ENCODE assay signal across 23 cellular contexts in the genomic region with DNA sequence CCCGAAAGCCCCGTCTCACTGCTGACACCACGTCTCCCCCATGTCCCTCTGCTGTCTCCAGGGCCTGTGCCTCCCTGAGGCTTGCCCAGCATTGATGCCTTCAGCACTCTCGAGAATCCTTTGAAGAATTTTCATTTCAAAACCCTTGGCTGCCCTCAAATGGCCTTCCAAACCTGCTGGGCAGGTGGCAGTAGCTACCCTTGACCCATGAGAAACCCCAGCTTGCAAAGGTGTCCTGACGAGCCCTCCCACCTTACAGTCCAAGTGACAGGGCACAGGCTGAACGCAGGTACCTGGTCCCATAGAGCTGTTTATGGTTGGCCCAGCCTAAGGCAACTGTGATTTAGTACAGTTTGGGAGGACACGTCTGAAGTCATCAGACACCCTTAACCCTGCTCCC.
"Had no signal": no experiment of that assay in that cellular context is flagged by ENCODE, and none has a peak within 500 bp of the region (broad histone marks: within the 10 kb centered on the region; RNA-seq: fewer than 3 reads in every experiment).

No MANE protein-coding gene starts in this region.

- ATAC-seq: naive thymus-derived CD4-positive, alpha-beta T cell; natural killer cell; pancreas; psoas muscle; right cardiac atrium; right lobe of liver; stimulated activated effector memory CD8-positive, alpha-beta T cell treated with anti-CD3 and anti-CD28 coated beads, Interleukin-12 subunit alpha, Interleukin-12 subunit beta, amount 100 ng/mL, for 72 hours; stimulated activated naive B cell treated with anti-CD40 and anti-IgM and Interleukin-4, amounts not matched to agents 10 μg/mL and 1 μg/mL and 100 μg/mL, for 72 hours had no signal

- H3K4me1 ChIP-seq: pancreas, psoas muscle, right lobe of liver, sigmoid colon, stomach, thyroid gland, tibial nerve, vagina had no signal

- H3K36me3 ChIP-seq: neutrophil, pancreas, right lobe of liver, sigmoid colon, stomach, thoracic aorta, thyroid gland, tibial nerve, vagina had no signal

- H3K27ac ChIP-seq: neutrophil, pancreas, psoas muscle, right lobe of liver, sigmoid colon, stomach, thoracic aorta, thyroid gland, tibial nerve, vagina had no signal

- DNase-seq: naive thymus-derived CD4-positive, alpha-beta T cell; natural killer cell; nucleus accumbens; pancreas; psoas muscle; right cardiac atrium; sigmoid colon; small intestine; stimulated activated CD4-positive, alpha-beta T cell treated with anti-CD3 and anti-CD28 coated beads, Interleukin-15, amount 100 ng/mL, for 24 hours; stimulated activated CD4-positive, alpha-beta T cell treated with anti-CD3 and anti-CD28 coated beads, Interleukin-2, amount 100 ng/mL, for 24 hours; stimulated activated CD4-positive, alpha-beta T cell treated with anti-CD3 and anti-CD28 coated beads, Interleukin-2, amount 100 ng/mL, for 48 hours; stimulated activated CD4-positive, alpha-beta T cell treated with anti-CD3 and anti-CD28 coated beads, Interleukin-4, amount 100 ng/mL, for 24 hours; stimulated activated naive B cell treated with anti-CD40 and anti-IgM and Interleukin-4, amounts not matched to agents 10 μg/mL and 1 μg/mL and 100 μg/mL, for 72 hours; stimulated activated naive CD4-positive, alpha-beta T cell treated with Interleukin-2 at 50 U/mL for 16 hours; stomach; thyroid gland; trophoblast cell had no signal

- H3K4me3 ChIP-seq: pancreas, psoas muscle, right lobe of liver, sigmoid colon, stomach, thoracic aorta, thyroid gland, tibial nerve, vagina had no signal

- H3K9me3 ChIP-seq: neutrophil, pancreas, psoas muscle, right lobe of liver, sigmoid colon, stomach, thoracic aorta, thyroid gland, tibial nerve, vagina had no signal

- H3K27me3 ChIP-seq: neutrophil, pancreas, right lobe of liver, sigmoid colon, stomach, thyroid gland, tibial nerve, vagina had no signal
